In the genomic region with DNA sequence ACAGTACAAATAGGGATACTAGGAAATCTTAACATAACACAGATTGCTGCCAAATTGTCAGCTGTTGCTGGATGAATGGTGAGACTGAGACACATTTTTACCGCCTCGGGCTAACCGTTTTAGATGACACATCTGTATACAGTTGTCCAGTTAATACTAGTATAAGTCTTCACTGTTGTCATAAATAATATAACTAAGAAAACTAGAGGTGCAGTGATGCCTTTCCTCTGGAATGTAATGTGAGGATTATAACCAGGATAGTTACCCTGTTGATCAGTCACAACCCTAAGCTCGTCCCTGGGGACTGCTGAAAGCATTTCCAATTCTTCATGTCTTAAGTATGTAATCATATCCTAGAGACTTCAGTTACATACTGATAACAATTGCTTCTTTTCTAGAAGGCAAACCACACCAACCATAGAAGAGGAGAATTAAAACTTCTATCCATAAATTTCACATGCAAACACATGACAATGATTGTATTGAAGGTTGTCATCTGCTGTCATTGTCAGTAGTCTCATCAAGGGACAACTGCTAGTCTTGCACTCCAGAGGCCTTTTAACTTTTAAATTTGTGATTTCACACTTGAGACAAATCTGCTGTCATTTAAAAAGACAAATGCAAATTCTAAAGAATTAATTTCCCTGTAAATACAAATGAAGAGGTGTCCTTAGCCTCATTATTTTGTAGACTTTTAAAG, we compare ENCODE assay signal across 1 cellular context.
TF ChIP-seq lines count a peak whose summit lies in the region.

No MANE protein-coding gene starts in this region.

TF ChIP-seq in SK-N-SH treated with all-trans-retinoic acid at 6 μM for 48 hours, 23 proteins besides CTCF, POLR2A, EP300 and RAD21 (continued from another document):
- TF ChIP-seq, protein P1, sequence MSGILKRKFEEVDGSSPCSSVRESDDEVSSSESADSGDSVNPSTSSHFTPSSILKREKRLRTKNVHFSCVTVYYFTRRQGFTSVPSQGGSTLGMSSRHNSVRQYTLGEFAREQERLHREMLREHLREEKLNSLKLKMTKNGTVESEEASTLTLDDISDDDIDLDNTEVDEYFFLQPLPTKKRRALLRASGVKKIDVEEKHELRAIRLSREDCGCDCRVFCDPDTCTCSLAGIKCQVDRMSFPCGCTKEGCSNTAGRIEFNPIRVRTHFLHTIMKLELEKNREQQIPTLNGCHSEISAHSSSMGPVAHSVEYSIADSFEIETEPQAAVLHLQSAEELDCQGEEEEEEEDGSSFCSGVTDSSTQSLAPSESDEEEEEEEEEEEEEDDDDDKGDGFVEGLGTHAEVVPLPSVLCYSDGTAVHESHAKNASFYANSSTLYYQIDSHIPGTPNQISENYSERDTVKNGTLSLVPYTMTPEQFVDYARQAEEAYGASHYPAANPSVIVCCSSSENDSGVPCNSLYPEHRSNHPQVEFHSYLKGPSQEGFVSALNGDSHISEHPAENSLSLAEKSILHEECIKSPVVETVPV (CRISPR knock-in tag; IDR thresholded peaks at IDR 0.05), result no peak
- TF ChIP-seq ESRRG (CRISPR knock-in tag; IDR thresholded peaks at IDR 0.05), result no peak
- no peak for TF ChIP-seq OSR1 (CRISPR knock-in tag; IDR thresholded peaks at IDR 0.05)
